ENCODE assay signal across 21 cellular contexts in the genomic region with DNA sequence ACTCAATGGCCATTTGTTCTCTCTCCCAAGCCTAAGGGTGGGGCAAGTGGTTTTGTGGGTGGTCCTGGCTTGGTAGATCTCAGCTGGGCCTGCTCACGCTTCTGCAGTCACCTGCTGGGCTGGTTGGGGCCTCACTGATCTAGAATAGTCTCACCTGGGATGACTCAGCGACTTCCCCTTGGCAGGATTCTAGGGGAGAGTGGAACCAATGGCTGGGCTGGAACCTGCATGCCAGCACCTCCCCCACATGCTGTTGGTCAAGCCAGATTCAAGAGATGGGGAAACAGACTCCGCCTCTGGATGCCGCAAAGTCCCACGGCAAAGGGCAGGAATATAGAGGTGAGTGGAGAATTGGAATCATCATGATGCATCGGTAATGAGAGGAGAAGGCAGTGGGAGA.
DNase-seq lines count a peak whose midpoint lies in the region; ATAC-seq and TF ChIP-seq lines count a peak whose summit lies in the region.
"Had no signal": no experiment of that assay in that cellular context is flagged by ENCODE, and none has a peak within 500 bp of the region (broad histone marks: within the 10 kb centered on the region; RNA-seq: fewer than 3 reads in every experiment).

No MANE protein-coding gene starts in this region.

- H3K27ac ChIP-seq in H9 (ENCODE audit: insufficient read length, low read depth, low read length) = no peak overlapping the region
- H3K27ac ChIP-seq in coronary artery = no peak overlapping the region
- H3K27ac ChIP-seq: HL-60, SK-N-MC had no signal

- H2BK12ac ChIP-seq in H9 (ENCODE audit: insufficient read length, low read depth, low read length) = no peak overlapping the region

- H4K5ac ChIP-seq in H9 (ENCODE audit: insufficient read length, low read depth, low read length) = no peak overlapping the region

- H3K36me3 Mint-ChIP-seq in H9 (ENCODE audit: insufficient read depth in 1 of 3, low read depth in 3 of 3) = no peaks in the 10 kb centered on the region

- no peaks in the 10 kb centered on the region for H3K79me1 ChIP-seq in H9 (ENCODE audit: insufficient read depth, low read depth, low read length, poor library complexity, severe bottlenecking)

- no peak overlapping the region for H3K4me3 Mint-ChIP-seq in H9

- no peak overlapping the region for H3K4me3 ChIP-seq in coronary artery
- H3K4me3 ChIP-seq: MG63, SK-N-MC had no signal

- H2BK15ac ChIP-seq in H9 (ENCODE audit: low read depth, low read length) = no peak overlapping the region

- H3K27ac Mint-ChIP-seq in H9 = no peak overlapping the region

- H4K8ac ChIP-seq in H9 (replicated peaks; ENCODE audit: insufficient read length, low read depth, low read length) = no peak overlapping the region

- no peak overlapping the region for H2BK120ac ChIP-seq in H9 (ENCODE audit: low read depth, low read length, poor library complexity, severe bottlenecking)

- H3K14ac ChIP-seq in H9 (ENCODE audit: insufficient read depth, low read length) = no peak overlapping the region

- H3K4ac ChIP-seq in H9 (ENCODE audit: low read depth, low read length) = no peak overlapping the region

- H3K23ac ChIP-seq in H9 (ENCODE audit: insufficient read length, low read depth, low read length) = no peak overlapping the region

- H3K18ac ChIP-seq in H9 (ENCODE audit: insufficient read length, low read depth, low read length) = no peak overlapping the region

- no peak overlapping the region for H2AK5ac ChIP-seq in H9 (ENCODE audit: insufficient read length, low read length)

- H2AFZ ChIP-seq in H9 (ENCODE audit: low read length) = no peak overlapping the region

- H3K56ac ChIP-seq in H9 (ENCODE audit: insufficient read length, low read depth, low read length) = no peak overlapping the region

- WGBS in H9 (ENCODE audit: extremely low coverage, insufficient read length, low lambda C conversion rate) = no CpG with 5 or more reads among the region's 6 CpGs

- ATAC-seq in HG03039 (IDR thresholded peaks at IDR 0.05; ENCODE audit: unreplicated experiment) = no peak

- no peak overlapping the region for H3K9ac ChIP-seq in H9 (ENCODE audit: extremely low read depth, insufficient read length, low read length)

- TF ChIP-seq CTCF in H9 (conservative IDR thresholded peaks at IDR 0.05) (no peak), coronary artery (IDR thresholded peaks at IDR 0.05) (no peak)

- no peaks in the 10 kb centered on the region; the same call in 1 of the 2 replicates for H3K4me1 ChIP-seq in H9 (ENCODE audit: insufficient read depth, low read length)
- H3K4me1 ChIP-seq: Caco-2 had no signal

- no peaks in the 10 kb centered on the region for H4K20me1 ChIP-seq in H9 (ENCODE audit: control insufficient read depth, insufficient read depth, insufficient read length)

- in situ Hi-C loops in Caki2 (cut with HindIII; ENCODE audit: low pct_unique_long_range_greater_than_20kb, low sequenced_read_pairs) = no loop called here

- H3K4me2 ChIP-seq in H9 (ENCODE audit: insufficient read depth, insufficient read length, low read length) = no peak overlapping the region

- no peak overlapping the region for H4K91ac ChIP-seq in H9 (ENCODE audit: insufficient read length, low read depth, low read length)

- peaks cover 4% of the 10 kb centered on the region for H3K27me3 Mint-ChIP-seq in H9 (ENCODE audit: low read depth)

- no peak overlapping the region for H2BK20ac ChIP-seq in H9 (ENCODE audit: low read depth, low read length, poor library complexity, severe bottlenecking)

- H3K9me3 Mint-ChIP-seq in H9 = no peaks in the 10 kb centered on the region; a peak in 2 of 5 replicates

- H3K79me2 ChIP-seq in H9 (ENCODE audit: insufficient read depth, low read length) = no peaks in the 10 kb centered on the region

- H3K27me3 ChIP-seq in H9 (ENCODE audit: insufficient read depth, low read length) = no peaks in the 10 kb centered on the region
- H3K27me3 ChIP-seq: MG63 had no signal

- H3K9me3 ChIP-seq in H9 (ENCODE audit: control insufficient read depth, low read depth, low read length) = no peaks in the 10 kb centered on the region
- H3K9me3 ChIP-seq: Caco-2, MG63 had no signal

- H2BK5ac ChIP-seq in H9 (ENCODE audit: insufficient read length, low read length) = no peak overlapping the region

- DNase-seq in Caki2 (ENCODE audit: low read depth) = peak; percentile 10
- DNase-seq in H9 = peak; percentile 39
- peak; percentile 61 for DNase-seq in SW480 (ENCODE audit: low spot score)
- DNase-seq in iPS-NIHi7 (ENCODE audit: extremely low spot score) = peak; percentile 34
- DNase-seq in retina = no peak
- no peak for DNase-seq in coronary artery (ENCODE audit: low spot score)
- DNase-seq in GF-D8 (lab: John Stamatoyannopoulos, UW) = no peak
- DNase-seq: Caco-2, IMR-90, Karpas-422, MG63, NCI-H1048, NCI-H1436, NCI-H2029, NCI-H2171, NCI-H748 treated with DMSO at 0.1 percent for 48 hours, OCI-M1, SHP77 had no signal

- H3T11ph ChIP-seq in H9 (ENCODE audit: low read length) = no peak overlapping the region

- H3K4me1 Mint-ChIP-seq in H9 = peaks cover 7 to 9% of the 10 kb centered on the region in 2 experiments; a peak in 3 of 4 replicates

- H3K23me2 ChIP-seq in H9 (ENCODE audit: insufficient read length, low read depth, low read length, poor library complexity, severe bottlenecking) = no peaks in the 10 kb centered on the region

Comparison
In these comparisons a context has a peak if more than half of its experiments do, and no peak if none do; other contexts are left out.
1. DNase-seq: peak in Caki2 (single experiment), H9 (single experiment), SW480 (single experiment) and iPS-NIHi7 (single experiment); none in retina (single experiment), coronary artery (single experiment) and GF-D8 (single experiment).